1 cellular context compared by ENCODE assay signal in genomic region chr16:58684354-58685083, GRCh38.
A peak's percentile ranks its signal among the peaks of the same experiment; 100 is the strongest.
TF ChIP-seq lines count a peak whose summit lies in the region.

Gene SLC38A7, minus strand, starts transcription at chr16:58684770. Its CDS starts 4,644 bp downstream, at chr16:58680126.

TF ChIP-seq in K562, 482 proteins besides CTCF, POLR2A, EP300 and RAD21 (continued from another document and continues in another):
- no peak for TF ChIP-seq CHAMP1 (IDR thresholded peaks at IDR 0.05)
- peak; percentile 86 to 94 for TF ChIP-seq MNT (conservative IDR thresholded peaks at IDR 0.05)
- no peak for TF ChIP-seq ZNF224 (CRISPR knock-in tag; IDR thresholded peaks at IDR 0.05)
- TF ChIP-seq EWSR1 (IDR thresholded peaks at IDR 0.05; ENCODE audit: borderline replicate concordance, low read depth, partially characterized antibody) = no peak
- no peak for TF ChIP-seq DNMT1 (IDR thresholded peaks at IDR 0.05)
- no peak for TF ChIP-seq ZZZ3 (IDR thresholded peaks at IDR 0.05)
- TF ChIP-seq HES1 (IDR thresholded peaks at IDR 0.05; ENCODE audit: low read depth) = 0 out of 2 replicates have a peak, but pooled peaks have one; percentile 10
- TF ChIP-seq ZFPM2 (CRISPR knock-in tag; IDR thresholded peaks at IDR 0.05) = no peak
- TF ChIP-seq MYBL2 (IDR thresholded peaks at IDR 0.05; ENCODE audit: low read depth) = no peak
- TF ChIP-seq MYBL2 (CRISPR knock-in tag; IDR thresholded peaks at IDR 0.05; ENCODE audit: borderline replicate concordance) = no peak
- no peak for TF ChIP-seq SRSF3 (IDR thresholded peaks at IDR 0.05; ENCODE audit: insufficient read depth, low read length)
- TF ChIP-seq MAFG (tag; conservative IDR thresholded peaks at IDR 0.05) = no peak
- TF ChIP-seq ZBTB11 (CRISPR knock-in tag; IDR thresholded peaks at IDR 0.05) = no peak
- no peak for TF ChIP-seq ZBTB7A (IDR thresholded peaks at IDR 0.05; ENCODE audit: borderline replicate concordance, control insufficient read depth, low read depth, low read length)
- no peak for TF ChIP-seq CREB3 (tag; conservative IDR thresholded peaks at IDR 0.05; ENCODE audit: low read depth)
- no peak for TF ChIP-seq NFE2 (IDR thresholded peaks at IDR 0.05; ENCODE audit: low read depth)
- no peak for TF ChIP-seq ZNF324 (CRISPR knock-in tag; IDR thresholded peaks at IDR 0.05)
- no peak for TF ChIP-seq ZNF511 (CRISPR knock-in tag; IDR thresholded peaks at IDR 0.05)
- TF ChIP-seq GABPB2 (CRISPR knock-in tag; conservative IDR thresholded peaks at IDR 0.05) = no peak
- TF ChIP-seq ZNF124 (CRISPR knock-in tag; IDR thresholded peaks at IDR 0.05) = no peak
- no peak for TF ChIP-seq FOXO4 (CRISPR knock-in tag; IDR thresholded peaks at IDR 0.05)
- no peak for TF ChIP-seq ZNF384 (IDR thresholded peaks at IDR 0.05; ENCODE audit: low read depth, low read length)
- no peak for TF ChIP-seq POU5F1 (IDR thresholded peaks at IDR 0.05; ENCODE audit: borderline replicate concordance, low read depth, low read length, partially characterized antibody)
- no peak for TF ChIP-seq BMI1 (IDR thresholded peaks at IDR 0.05; ENCODE audit: low read length)
- no peak for TF ChIP-seq MEF2D (tag; conservative IDR thresholded peaks at IDR 0.05; ENCODE audit: low read depth)
- TF ChIP-seq HDAC1 (IDR thresholded peaks at IDR 0.05) = peak; percentile 43 to 97; a peak in 3 of 4 replicates
- no peak for TF ChIP-seq SP1 (CRISPR knock-in tag; IDR thresholded peaks at IDR 0.05)
- TF ChIP-seq ZMIZ1 (IDR thresholded peaks at IDR 0.05; ENCODE audit: low read depth in 2 of 2, low read length in 2 of 2) = no peak
- no peak for TF ChIP-seq REST (CRISPR knock-in tag; IDR thresholded peaks at IDR 0.05; ENCODE audit: low read depth)
- peak; percentile 79; the same call in 1 of the 2 replicates for TF ChIP-seq HDAC2 (IDR thresholded peaks at IDR 0.05)
- peak; percentile 82 for TF ChIP-seq CREM (IDR thresholded peaks at IDR 0.05; ENCODE audit: low read depth)
- TF ChIP-seq NR2C2 (CRISPR knock-in tag; IDR thresholded peaks at IDR 0.05) = no peak
- TF ChIP-seq NR2C2 (tag; IDR thresholded peaks at IDR 0.05) = peak; percentile 22; the same call in 1 of the 2 replicates
- TF ChIP-seq RFX7 (CRISPR knock-in tag; IDR thresholded peaks at IDR 0.05) = no peak
